1 cellular context compared by ENCODE assay signal in the genomic region with DNA sequence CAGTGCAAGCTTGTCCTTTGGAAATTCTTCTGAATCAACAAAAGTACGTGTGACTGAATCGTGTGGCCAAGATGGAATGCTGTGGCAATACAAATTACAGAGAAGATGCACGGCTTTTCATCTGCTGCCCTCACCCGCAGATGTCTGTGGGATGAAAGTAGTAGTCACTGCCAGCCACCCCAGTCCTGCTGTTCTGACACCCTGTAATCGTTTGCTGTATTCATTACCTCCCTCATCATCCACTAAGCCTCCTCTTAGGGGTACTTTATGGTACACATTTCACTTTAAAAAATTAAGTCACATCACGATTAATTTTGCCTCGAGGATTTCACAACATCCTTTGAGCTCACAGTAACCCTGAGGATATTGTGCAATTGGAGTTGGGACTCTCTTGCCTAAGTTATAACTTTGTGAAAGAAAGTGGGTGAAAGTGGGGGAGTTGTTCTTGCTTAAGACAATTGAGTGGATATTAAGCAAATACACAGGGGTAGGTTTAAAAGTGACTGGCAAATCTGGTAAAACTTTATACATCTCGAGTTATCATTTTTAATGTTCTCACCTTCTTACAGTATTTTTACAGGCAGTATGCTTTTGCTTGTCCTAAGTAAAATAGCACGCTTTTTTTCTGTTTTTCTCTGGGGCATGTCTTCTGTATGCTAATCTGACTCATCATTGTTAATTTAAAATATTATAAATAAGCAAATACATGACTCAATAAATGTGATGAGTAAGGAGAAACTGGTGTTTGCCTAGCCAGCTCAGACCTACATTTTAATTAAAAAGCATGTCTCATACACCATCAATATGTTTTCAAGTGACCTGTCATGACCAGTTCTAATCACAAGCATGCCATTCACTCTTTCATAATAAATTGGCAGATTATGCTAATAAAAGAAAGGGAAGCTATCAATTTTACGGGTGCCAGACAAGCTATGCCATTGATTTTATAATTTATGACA.
A peak's percentile ranks its signal among the peaks of the same experiment; 100 is the strongest.
TF ChIP-seq lines count a peak whose summit lies in the region.

No MANE protein-coding gene starts in this region.

TF ChIP-seq in HepG2, 621 proteins besides CTCF, POLR2A, EP300 and RAD21 (continued from another document and continues in another):
- TF ChIP-seq, protein P1, sequence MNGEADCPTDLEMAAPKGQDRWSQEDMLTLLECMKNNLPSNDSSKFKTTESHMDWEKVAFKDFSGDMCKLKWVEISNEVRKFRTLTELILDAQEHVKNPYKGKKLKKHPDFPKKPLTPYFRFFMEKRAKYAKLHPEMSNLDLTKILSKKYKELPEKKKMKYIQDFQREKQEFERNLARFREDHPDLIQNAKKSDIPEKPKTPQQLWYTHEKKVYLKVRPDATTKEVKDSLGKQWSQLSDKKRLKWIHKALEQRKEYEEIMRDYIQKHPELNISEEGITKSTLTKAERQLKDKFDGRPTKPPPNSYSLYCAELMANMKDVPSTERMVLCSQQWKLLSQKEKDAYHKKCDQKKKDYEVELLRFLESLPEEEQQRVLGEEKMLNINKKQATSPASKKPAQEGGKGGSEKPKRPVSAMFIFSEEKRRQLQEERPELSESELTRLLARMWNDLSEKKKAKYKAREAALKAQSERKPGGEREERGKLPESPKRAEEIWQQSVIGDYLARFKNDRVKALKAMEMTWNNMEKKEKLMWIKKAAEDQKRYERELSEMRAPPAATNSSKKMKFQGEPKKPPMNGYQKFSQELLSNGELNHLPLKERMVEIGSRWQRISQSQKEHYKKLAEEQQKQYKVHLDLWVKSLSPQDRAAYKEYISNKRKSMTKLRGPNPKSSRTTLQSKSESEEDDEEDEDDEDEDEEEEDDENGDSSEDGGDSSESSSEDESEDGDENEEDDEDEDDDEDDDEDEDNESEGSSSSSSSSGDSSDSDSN (CRISPR knock-in tag; IDR thresholded peaks at IDR 0.05): no peak
- TF ChIP-seq ZNF747 (CRISPR knock-in tag; IDR thresholded peaks at IDR 0.05; ENCODE audit: borderline replicate concordance): no peak
- TF ChIP-seq CHCHD3 (CRISPR knock-in tag; IDR thresholded peaks at IDR 0.05): no peak
- TF ChIP-seq ZNF644 (CRISPR knock-in tag; IDR thresholded peaks at IDR 0.05; ENCODE audit: low read depth): peak; percentile 88
- peak; percentile 50; the same call in 1 of the 2 replicates for TF ChIP-seq NR2F2 (IDR thresholded peaks at IDR 0.05; ENCODE audit: borderline replicate concordance, low read depth)
- peak; percentile 35; the same call in 1 of the 2 replicates for TF ChIP-seq IRF2 (CRISPR knock-in tag; IDR thresholded peaks at IDR 0.05)
- no peak for TF ChIP-seq ZEB1 (IDR thresholded peaks at IDR 0.05; ENCODE audit: insufficient replicate concordance, low read depth)
- TF ChIP-seq, protein P2, sequence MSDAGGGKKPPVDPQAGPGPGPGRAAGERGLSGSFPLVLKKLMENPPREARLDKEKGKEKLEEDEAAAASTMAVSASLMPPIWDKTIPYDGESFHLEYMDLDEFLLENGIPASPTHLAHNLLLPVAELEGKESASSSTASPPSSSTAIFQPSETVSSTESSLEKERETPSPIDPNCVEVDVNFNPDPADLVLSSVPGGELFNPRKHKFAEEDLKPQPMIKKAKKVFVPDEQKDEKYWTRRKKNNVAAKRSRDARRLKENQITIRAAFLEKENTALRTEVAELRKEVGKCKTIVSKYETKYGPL (CRISPR knock-in tag; IDR thresholded peaks at IDR 0.05): no peak
- no peak for TF ChIP-seq ZNF713 (CRISPR knock-in tag; IDR thresholded peaks at IDR 0.05)
- TF ChIP-seq RBM22 (optimal IDR thresholded peaks at IDR 0.05; ENCODE audit: low read length): no peak
- TF ChIP-seq ZFP36L1 (CRISPR knock-in tag; IDR thresholded peaks at IDR 0.05): peak; percentile 70; the same call in 1 of the 2 replicates
- TF ChIP-seq, protein P3, sequence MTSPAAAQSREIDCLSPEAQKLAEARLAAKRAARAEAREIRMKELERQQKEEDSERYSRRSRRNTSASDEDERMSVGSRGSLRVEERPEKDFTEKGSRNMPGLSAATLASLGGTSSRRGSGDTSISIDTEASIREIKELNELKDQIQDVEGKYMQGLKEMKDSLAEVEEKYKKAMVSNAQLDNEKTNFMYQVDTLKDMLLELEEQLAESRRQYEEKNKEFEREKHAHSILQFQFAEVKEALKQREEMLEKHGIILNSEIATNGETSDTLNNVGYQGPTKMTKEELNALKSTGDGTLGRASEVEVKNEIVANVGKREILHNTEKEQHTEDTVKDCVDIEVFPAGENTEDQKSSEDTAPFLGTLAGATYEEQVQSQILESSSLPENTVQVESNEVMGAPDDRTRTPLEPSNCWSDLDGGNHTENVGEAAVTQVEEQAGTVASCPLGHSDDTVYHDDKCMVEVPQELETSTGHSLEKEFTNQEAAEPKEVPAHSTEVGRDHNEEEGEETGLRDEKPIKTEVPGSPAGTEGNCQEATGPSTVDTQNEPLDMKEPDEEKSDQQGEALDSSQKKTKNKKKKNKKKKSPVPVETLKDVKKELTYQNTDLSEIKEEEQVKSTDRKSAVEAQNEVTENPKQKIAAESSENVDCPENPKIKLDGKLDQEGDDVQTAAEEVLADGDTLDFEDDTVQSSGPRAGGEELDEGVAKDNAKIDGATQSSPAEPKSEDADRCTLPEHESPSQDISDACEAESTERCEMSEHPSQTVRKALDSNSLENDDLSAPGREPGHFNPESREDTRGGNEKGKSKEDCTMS (CRISPR knock-in tag; conservative IDR thresholded peaks at IDR 0.05): no peak
- TF ChIP-seq SP2 (CRISPR knock-in tag; IDR thresholded peaks at IDR 0.05): no peak
- TF ChIP-seq, protein P4, sequence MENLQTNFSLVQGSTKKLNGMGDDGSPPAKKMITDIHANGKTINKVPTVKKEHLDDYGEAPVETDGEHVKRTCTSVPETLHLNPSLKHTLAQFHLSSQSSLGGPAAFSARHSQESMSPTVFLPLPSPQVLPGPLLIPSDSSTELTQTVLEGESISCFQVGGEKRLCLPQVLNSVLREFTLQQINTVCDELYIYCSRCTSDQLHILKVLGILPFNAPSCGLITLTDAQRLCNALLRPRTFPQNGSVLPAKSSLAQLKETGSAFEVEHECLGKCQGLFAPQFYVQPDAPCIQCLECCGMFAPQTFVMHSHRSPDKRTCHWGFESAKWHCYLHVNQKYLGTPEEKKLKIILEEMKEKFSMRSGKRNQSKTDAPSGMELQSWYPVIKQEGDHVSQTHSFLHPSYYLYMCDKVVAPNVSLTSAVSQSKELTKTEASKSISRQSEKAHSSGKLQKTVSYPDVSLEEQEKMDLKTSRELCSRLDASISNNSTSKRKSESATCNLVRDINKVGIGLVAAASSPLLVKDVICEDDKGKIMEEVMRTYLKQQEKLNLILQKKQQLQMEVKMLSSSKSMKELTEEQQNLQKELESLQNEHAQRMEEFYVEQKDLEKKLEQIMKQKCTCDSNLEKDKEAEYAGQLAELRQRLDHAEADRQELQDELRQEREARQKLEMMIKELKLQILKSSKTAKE (CRISPR knock-in tag; IDR thresholded peaks at IDR 0.05; ENCODE audit: borderline replicate concordance): no peak
- TF ChIP-seq, protein P5, sequence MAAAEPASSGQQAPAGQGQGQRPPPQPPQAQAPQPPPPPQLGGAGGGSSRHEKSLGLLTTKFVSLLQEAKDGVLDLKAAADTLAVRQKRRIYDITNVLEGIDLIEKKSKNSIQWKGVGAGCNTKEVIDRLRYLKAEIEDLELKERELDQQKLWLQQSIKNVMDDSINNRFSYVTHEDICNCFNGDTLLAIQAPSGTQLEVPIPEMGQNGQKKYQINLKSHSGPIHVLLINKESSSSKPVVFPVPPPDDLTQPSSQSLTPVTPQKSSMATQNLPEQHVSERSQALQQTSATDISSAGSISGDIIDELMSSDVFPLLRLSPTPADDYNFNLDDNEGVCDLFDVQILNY (CRISPR knock-in tag; conservative IDR thresholded peaks at IDR 0.05): no peak
- TF ChIP-seq EHMT2 (IDR thresholded peaks at IDR 0.05; ENCODE audit: borderline replicate concordance, low read depth, low read length): peak; percentile 83; the same call in 1 of the 2 replicates
- TF ChIP-seq, protein P6, sequence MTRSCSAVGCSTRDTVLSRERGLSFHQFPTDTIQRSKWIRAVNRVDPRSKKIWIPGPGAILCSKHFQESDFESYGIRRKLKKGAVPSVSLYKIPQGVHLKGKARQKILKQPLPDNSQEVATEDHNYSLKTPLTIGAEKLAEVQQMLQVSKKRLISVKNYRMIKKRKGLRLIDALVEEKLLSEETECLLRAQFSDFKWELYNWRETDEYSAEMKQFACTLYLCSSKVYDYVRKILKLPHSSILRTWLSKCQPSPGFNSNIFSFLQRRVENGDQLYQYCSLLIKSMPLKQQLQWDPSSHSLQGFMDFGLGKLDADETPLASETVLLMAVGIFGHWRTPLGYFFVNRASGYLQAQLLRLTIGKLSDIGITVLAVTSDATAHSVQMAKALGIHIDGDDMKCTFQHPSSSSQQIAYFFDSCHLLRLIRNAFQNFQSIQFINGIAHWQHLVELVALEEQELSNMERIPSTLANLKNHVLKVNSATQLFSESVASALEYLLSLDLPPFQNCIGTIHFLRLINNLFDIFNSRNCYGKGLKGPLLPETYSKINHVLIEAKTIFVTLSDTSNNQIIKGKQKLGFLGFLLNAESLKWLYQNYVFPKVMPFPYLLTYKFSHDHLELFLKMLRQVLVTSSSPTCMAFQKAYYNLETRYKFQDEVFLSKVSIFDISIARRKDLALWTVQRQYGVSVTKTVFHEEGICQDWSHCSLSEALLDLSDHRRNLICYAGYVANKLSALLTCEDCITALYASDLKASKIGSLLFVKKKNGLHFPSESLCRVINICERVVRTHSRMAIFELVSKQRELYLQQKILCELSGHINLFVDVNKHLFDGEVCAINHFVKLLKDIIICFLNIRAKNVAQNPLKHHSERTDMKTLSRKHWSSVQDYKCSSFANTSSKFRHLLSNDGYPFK (CRISPR knock-in tag; IDR thresholded peaks at IDR 0.05; ENCODE audit: borderline replicate concordance): no peak
- TF ChIP-seq CENPT (CRISPR knock-in tag; IDR thresholded peaks at IDR 0.05; ENCODE audit: low read depth): no peak
- TF ChIP-seq ZNF543 (CRISPR knock-in tag; IDR thresholded peaks at IDR 0.05): no peak
- TF ChIP-seq, protein P7, sequence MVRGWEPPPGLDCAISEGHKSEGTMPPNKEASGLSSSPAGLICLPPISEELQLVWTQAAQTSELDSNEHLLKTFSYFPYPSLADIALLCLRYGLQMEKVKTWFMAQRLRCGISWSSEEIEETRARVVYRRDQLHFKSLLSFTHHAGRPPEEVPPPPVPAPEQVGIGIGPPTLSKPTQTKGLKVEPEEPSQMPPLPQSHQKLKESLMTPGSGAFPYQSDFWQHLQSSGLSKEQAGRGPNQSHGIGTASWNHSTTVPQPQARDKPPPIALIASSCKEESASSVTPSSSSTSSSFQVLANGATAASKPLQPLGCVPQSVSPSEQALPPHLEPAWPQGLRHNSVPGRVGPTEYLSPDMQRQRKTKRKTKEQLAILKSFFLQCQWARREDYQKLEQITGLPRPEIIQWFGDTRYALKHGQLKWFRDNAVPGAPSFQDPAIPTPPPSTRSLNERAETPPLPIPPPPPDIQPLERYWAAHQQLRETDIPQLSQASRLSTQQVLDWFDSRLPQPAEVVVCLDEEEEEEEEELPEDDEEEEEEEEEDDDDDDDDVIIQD (CRISPR knock-in tag; IDR thresholded peaks at IDR 0.05; ENCODE audit: low read depth): peak; percentile 94
- no peak for TF ChIP-seq MTA1 (CRISPR knock-in tag; IDR thresholded peaks at IDR 0.05; ENCODE audit: borderline replicate concordance)
- TF ChIP-seq ZNF274 (CRISPR knock-in tag; IDR thresholded peaks at IDR 0.05): no peak
- TF ChIP-seq, protein P8, sequence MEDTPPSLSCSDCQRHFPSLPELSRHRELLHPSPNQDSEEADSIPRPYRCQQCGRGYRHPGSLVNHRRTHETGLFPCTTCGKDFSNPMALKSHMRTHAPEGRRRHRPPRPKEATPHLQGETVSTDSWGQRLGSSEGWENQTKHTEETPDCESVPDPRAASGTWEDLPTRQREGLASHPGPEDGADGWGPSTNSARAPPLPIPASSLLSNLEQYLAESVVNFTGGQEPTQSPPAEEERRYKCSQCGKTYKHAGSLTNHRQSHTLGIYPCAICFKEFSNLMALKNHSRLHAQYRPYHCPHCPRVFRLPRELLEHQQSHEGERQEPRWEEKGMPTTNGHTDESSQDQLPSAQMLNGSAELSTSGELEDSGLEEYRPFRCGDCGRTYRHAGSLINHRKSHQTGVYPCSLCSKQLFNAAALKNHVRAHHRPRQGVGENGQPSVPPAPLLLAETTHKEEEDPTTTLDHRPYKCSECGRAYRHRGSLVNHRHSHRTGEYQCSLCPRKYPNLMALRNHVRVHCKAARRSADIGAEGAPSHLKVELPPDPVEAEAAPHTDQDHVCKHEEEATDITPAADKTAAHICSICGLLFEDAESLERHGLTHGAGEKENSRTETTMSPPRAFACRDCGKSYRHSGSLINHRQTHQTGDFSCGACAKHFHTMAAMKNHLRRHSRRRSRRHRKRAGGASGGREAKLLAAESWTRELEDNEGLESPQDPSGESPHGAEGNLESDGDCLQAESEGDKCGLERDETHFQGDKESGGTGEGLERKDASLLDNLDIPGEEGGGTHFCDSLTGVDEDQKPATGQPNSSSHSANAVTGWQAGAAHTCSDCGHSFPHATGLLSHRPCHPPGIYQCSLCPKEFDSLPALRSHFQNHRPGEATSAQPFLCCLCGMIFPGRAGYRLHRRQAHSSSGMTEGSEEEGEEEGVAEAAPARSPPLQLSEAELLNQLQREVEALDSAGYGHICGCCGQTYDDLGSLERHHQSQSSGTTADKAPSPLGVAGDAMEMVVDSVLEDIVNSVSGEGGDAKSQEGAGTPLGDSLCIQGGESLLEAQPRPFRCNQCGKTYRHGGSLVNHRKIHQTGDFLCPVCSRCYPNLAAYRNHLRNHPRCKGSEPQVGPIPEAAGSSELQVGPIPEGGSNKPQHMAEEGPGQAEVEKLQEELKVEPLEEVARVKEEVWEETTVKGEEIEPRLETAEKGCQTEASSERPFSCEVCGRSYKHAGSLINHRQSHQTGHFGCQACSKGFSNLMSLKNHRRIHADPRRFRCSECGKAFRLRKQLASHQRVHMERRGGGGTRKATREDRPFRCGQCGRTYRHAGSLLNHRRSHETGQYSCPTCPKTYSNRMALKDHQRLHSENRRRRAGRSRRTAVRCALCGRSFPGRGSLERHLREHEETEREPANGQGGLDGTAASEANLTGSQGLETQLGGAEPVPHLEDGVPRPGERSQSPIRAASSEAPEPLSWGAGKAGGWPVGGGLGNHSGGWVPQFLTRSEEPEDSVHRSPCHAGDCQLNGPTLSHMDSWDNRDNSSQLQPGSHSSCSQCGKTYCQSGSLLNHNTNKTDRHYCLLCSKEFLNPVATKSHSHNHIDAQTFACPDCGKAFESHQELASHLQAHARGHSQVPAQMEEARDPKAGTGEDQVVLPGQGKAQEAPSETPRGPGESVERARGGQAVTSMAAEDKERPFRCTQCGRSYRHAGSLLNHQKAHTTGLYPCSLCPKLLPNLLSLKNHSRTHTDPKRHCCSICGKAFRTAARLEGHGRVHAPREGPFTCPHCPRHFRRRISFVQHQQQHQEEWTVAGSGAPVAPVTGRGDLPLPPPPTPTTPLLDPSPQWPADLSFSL (CRISPR knock-in tag; IDR thresholded peaks at IDR 0.05): no peak
- 0 out of 2 replicates have a peak, but pooled peaks have one; percentile 44 for TF ChIP-seq ZNF335 (CRISPR knock-in tag; IDR thresholded peaks at IDR 0.05)
- TF ChIP-seq ZNF556 (CRISPR knock-in tag; IDR thresholded peaks at IDR 0.05; ENCODE audit: borderline replicate concordance): no peak
- TF ChIP-seq, protein P9, sequence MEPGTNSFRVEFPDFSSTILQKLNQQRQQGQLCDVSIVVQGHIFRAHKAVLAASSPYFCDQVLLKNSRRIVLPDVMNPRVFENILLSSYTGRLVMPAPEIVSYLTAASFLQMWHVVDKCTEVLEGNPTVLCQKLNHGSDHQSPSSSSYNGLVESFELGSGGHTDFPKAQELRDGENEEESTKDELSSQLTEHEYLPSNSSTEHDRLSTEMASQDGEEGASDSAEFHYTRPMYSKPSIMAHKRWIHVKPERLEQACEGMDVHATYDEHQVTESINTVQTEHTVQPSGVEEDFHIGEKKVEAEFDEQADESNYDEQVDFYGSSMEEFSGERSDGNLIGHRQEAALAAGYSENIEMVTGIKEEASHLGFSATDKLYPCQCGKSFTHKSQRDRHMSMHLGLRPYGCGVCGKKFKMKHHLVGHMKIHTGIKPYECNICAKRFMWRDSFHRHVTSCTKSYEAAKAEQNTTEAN (CRISPR knock-in tag; conservative IDR thresholded peaks at IDR 0.05): no peak
